ENCODE assay signal across 23 cellular contexts in the genomic region with DNA sequence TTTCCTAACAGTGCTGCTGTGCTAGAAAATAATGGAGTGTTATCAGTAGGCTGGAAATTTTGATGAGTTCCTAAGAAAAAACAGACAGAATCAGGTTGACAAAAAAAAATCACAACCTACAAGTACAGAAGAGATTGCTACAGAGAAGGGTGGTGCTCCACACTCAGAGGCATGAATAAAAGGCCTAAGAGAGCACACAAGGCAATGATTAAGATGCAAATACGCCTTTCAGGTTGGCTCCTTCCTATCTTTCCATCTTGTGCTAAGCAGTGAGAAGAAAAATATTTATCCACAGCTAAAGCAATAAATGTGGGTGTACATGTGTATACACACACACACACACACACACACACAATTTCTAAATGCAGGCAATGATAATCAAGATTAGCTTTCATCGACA.
DNase-seq lines count a peak whose midpoint lies in the region; ATAC-seq, FAIRE-seq and TF ChIP-seq lines count a peak whose summit lies in the region.
"Had no signal": no experiment of that assay in that cellular context is flagged by ENCODE, and none has a peak within 500 bp of the region (broad histone marks: within the 10 kb centered on the region; RNA-seq: fewer than 3 reads in every experiment).

No MANE protein-coding gene starts in this region.

- H3K9me2 ChIP-seq in GM23338 (ENCODE audit: insufficient read depth), result no peaks in the 10 kb centered on the region

- no peak overlapping the region for H3K27ac ChIP-seq in GM23338 (ENCODE audit: low read depth)
- no peak overlapping the region for H3K27ac ChIP-seq in astrocyte (ENCODE audit: low read depth, low read length)
- H3K27ac ChIP-seq: A549 had no signal

- H3K79me2 ChIP-seq in GM23338 (replicated peaks; ENCODE audit: insufficient read depth) (no peaks in the 10 kb centered on the region), astrocyte (ENCODE audit: insufficient read depth, low read length) (no peaks in the 10 kb centered on the region)

- H3K9me3 Mint-ChIP-seq in GM23338 (no peaks in the 10 kb centered on the region), astrocyte (ENCODE audit: unreplicated experiment) (no peaks in the 10 kb centered on the region)
- H3K9me3 Mint-ChIP-seq in naive thymus-derived CD8-positive, alpha-beta T cell, result peaks cover 0 to 2% (median 0%) of the 10 kb centered on the region in 9 donors
- H3K9me3 Mint-ChIP-seq: CD4-positive, alpha-beta memory T cell; H9 had no signal

- POLR2A ChIA-PET in naive thymus-derived CD8-positive, alpha-beta T cell (lab: Charles Lee), result no interaction called here

- no peaks in the 10 kb centered on the region for H3K9me3 ChIP-seq in astrocyte (ENCODE audit: insufficient read depth, low read depth, low read length)
- H3K9me3 ChIP-seq: A549 had no signal

- H3K36me3 Mint-ChIP-seq in GM23338 (ENCODE audit: low read depth) (no peaks in the 10 kb centered on the region), astrocyte (ENCODE audit: low read depth, unreplicated experiment) (no peaks in the 10 kb centered on the region)
- no peaks in the 10 kb centered on the region for H3K36me3 Mint-ChIP-seq in naive thymus-derived CD8-positive, alpha-beta T cell
- H3K36me3 Mint-ChIP-seq: CD4-positive, alpha-beta memory T cell had no signal

- H3K9ac ChIP-seq in astrocyte (ENCODE audit: low read length), result no peak overlapping the region

- H3K27me3 ChIP-seq in GM23338 (ENCODE audit: insufficient read depth), result no peaks in the 10 kb centered on the region
- H3K27me3 ChIP-seq in astrocyte (ENCODE audit: insufficient read depth, low read length), result peaks cover 2% of the 10 kb centered on the region

- H3K4me1 ChIP-seq in GM23338 (ENCODE audit: insufficient read depth) (peaks cover 7% of the 10 kb centered on the region; the same call in 1 of the 2 replicates), astrocyte (ENCODE audit: insufficient read depth, low read length) (no peaks in the 10 kb centered on the region)
- H3K4me1 ChIP-seq: A549 had no signal

- 0 out of 2 replicates have a peak overlapping the region, but pooled peaks have one; percentile 57 for H3K4me2 ChIP-seq in GM23338
- H3K4me2 ChIP-seq in astrocyte (ENCODE audit: low read length), result no peak overlapping the region
- H3K4me2 ChIP-seq: A549 had no signal

- no peaks in the 10 kb centered on the region for H3F3A ChIP-seq in GM23338 (replicated peaks; ENCODE audit: low read depth)

- H4K20me1 ChIP-seq in GM23338 (replicated peaks; ENCODE audit: insufficient read depth) (no peaks in the 10 kb centered on the region), astrocyte (ENCODE audit: insufficient read depth, low read length) (no peaks in the 10 kb centered on the region)

- peak; percentile 37 for FAIRE-seq in astrocyte (lab: Jason Lieb, UNC)
- FAIRE-seq: A549, GM12891, GM18507 had no signal

- H3K27ac Mint-ChIP-seq in GM23338 (no peak overlapping the region), astrocyte (ENCODE audit: unreplicated experiment) (no peak overlapping the region)
- no peak overlapping the region for H3K27ac Mint-ChIP-seq in naive thymus-derived CD8-positive, alpha-beta T cell
- H3K27ac Mint-ChIP-seq: H9 had no signal

- H3K36me3 ChIP-seq in GM23338 (ENCODE audit: insufficient read depth), result no peaks in the 10 kb centered on the region
- H3K36me3 ChIP-seq in astrocyte (ENCODE audit: insufficient read depth, low read length), result no peaks in the 10 kb centered on the region

- DNase-seq in GM23338 (ENCODE audit: low spot score) (peak; percentile 30), LNCaP clone FGC (ENCODE audit: low read depth) (peak; percentile 51), astrocyte (ENCODE audit: low read depth) (no peak), putamen (ENCODE audit: low spot score) (peak; percentile 49)
- DNase-seq in naive thymus-derived CD8-positive, alpha-beta T cell, result no peak
- DNase-seq: 8988T; ACHN; AML-193; C1 segment of cervical spinal cord; Calu3; CD4-positive, alpha-beta memory T cell; COR-L47; DMS53; DMS79 treated with DMSO at 0.1 percent for 48 hours; GF-D8; GOT3; H9 had no signal

- H3K27me3 Mint-ChIP-seq in GM23338 (ENCODE audit: insufficient read depth, low read depth, poor library complexity) (no peaks in the 10 kb centered on the region), astrocyte (ENCODE audit: low read depth, unreplicated experiment) (no peaks in the 10 kb centered on the region)
- H3K27me3 Mint-ChIP-seq in naive thymus-derived CD8-positive, alpha-beta T cell, result peaks cover 0 to 2% (median 0%) of the 10 kb centered on the region in 5 donors

- H3K4me1 Mint-ChIP-seq in GM23338 (peaks cover 4% of the 10 kb centered on the region), astrocyte (ENCODE audit: low read depth, unreplicated experiment) (no peaks in the 10 kb centered on the region)
- H3K4me1 Mint-ChIP-seq in naive thymus-derived CD8-positive, alpha-beta T cell, result no peaks in the 10 kb centered on the region
- H3K4me1 Mint-ChIP-seq: CD4-positive, alpha-beta memory T cell had no signal

- H2AFZ ChIP-seq in GM23338, result no peak overlapping the region
- H2AFZ ChIP-seq in astrocyte (ENCODE audit: low read depth, low read length), result no peak overlapping the region

- no peak overlapping the region for H3K4me3 ChIP-seq in GM23338
- H3K4me3 ChIP-seq in LNCaP clone FGC (ENCODE audit: low read depth, low read length), result no peak overlapping the region
- H3K4me3 ChIP-seq in astrocyte (ENCODE audit: insufficient read depth, low read depth, low read length), result no peak overlapping the region
- H3K4me3 ChIP-seq: A549 had no signal

- ATAC-seq in GM23338 (peak; percentile 53; the same call in 1 of the 3 replicates), HG02610 (IDR thresholded peaks at IDR 0.05; ENCODE audit: unreplicated experiment) (no peak), HG03457 (IDR thresholded peaks at IDR 0.05; ENCODE audit: unreplicated experiment) (no peak)
- ATAC-seq in naive thymus-derived CD8-positive, alpha-beta T cell, result no peak
- ATAC-seq: A549, HCT116 had no signal

- TF ChIP-seq CTCF in GM23338 (conservative IDR thresholded peaks at IDR 0.05; ENCODE audit: low read depth in 2 of 2) (no peak), LNCaP clone FGC (IDR thresholded peaks at IDR 0.05; ENCODE audit: control insufficient read depth, extremely low read depth, insufficient read depth) (no peak), astrocyte (IDR thresholded peaks at IDR 0.05; ENCODE audit: insufficient read depth, low read depth, low read length) (no peak)

- H3K4me3 Mint-ChIP-seq in GM23338 (no peak overlapping the region), astrocyte (ENCODE audit: unreplicated experiment) (no peak overlapping the region)
- no peak overlapping the region for H3K4me3 Mint-ChIP-seq in naive thymus-derived CD8-positive, alpha-beta T cell
- H3K4me3 Mint-ChIP-seq: CD4-positive, alpha-beta memory T cell; H9 had no signal

TF ChIP-seq in GM23338, 12 proteins besides CTCF, POLR2A, EP300 and RAD21 (continues in another document):
- TF ChIP-seq STAT1 (IDR thresholded peaks at IDR 0.05; ENCODE audit: unreplicated experiment), result no peak
- no peak for TF ChIP-seq EZH2phosphoT487 (IDR thresholded peaks at IDR 0.05; ENCODE audit: unreplicated experiment)
- TF ChIP-seq EZH2 (IDR thresholded peaks at IDR 0.05; ENCODE audit: low read depth, unreplicated experiment), result no peak
- TF ChIP-seq NANOG (IDR thresholded peaks at IDR 0.05; ENCODE audit: borderline replicate concordance), result no peak
- no peak for TF ChIP-seq ZNF331 (CRISPR knock-in tag; IDR thresholded peaks at IDR 0.05; ENCODE audit: low read depth)
- TF ChIP-seq JUNB (IDR thresholded peaks at IDR 0.05; ENCODE audit: unreplicated experiment), result no peak
- no peak for TF ChIP-seq CREB1 (CRISPR knock-in tag; IDR thresholded peaks at IDR 0.05; ENCODE audit: low read depth)
- no peak for TF ChIP-seq POLR2AphosphoS5 (IDR thresholded peaks at IDR 0.05; ENCODE audit: low read depth)
- no peak for TF ChIP-seq ZNF114 (CRISPR knock-in tag; IDR thresholded peaks at IDR 0.05)
- TF ChIP-seq, protein P1, sequence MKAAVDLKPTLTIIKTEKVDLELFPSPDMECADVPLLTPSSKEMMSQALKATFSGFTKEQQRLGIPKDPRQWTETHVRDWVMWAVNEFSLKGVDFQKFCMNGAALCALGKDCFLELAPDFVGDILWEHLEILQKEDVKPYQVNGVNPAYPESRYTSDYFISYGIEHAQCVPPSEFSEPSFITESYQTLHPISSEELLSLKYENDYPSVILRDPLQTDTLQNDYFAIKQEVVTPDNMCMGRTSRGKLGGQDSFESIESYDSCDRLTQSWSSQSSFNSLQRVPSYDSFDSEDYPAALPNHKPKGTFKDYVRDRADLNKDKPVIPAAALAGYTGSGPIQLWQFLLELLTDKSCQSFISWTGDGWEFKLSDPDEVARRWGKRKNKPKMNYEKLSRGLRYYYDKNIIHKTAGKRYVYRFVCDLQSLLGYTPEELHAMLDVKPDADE (IDR thresholded peaks at IDR 0.05), result no peak

Comparison
In these comparisons a context has a peak if more than half of its experiments do, and no peak if none do; other contexts are left out.
1. DNase-seq: peak in GM23338 (single experiment), LNCaP clone FGC (single experiment) and putamen (single experiment); none in astrocyte (single experiment) and naive thymus-derived CD8-positive, alpha-beta T cell (0 of 10).